ENCODE assay signal across 22 cellular contexts in the genomic region with DNA sequence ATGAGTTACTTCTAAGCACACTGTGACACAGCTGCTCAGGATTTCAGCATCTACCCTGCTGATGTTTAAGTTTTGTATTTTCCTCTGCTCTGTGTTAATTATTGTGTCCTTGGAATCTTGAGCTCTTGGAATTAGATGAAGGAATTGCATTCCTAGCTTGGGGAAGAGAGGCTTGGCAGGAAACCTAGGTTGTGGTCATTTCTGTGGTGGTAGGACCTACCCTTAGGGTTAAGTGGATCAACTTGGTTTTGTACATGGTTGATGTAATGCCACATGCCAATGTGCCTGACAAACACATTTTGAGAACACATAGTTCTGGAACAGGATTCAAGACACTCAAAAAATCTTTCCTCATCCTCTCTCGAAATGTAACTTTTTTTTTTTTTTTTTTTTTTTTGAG.
"Had no signal": no experiment of that assay in that cellular context is flagged by ENCODE, and none has a peak within 500 bp of the region (broad histone marks: within the 10 kb centered on the region; RNA-seq: fewer than 3 reads in every experiment).

No MANE protein-coding gene starts in this region.

- FAIRE-seq: pancreas had no signal

- ATAC-seq: activated CD4-positive, CD25-positive, alpha-beta regulatory T cell treated with anti-CD3 and anti-CD28 coated beads, Interleukin-2, amount 50 U/mL, for 24 hours; activated CD8-positive, alpha-beta T cell treated with anti-CD3 and anti-CD28 coated beads, Interleukin-2, amount 10 ng/mL, durations not matched to agents 7 days and 5 days; effector memory CD8-positive, alpha-beta T cell; gastroesophageal sphincter; heart left ventricle; naive thymus-derived CD8-positive, alpha-beta T cell; pancreas; stimulated activated memory B cell treated with anti-CD40 and anti-IgM and Interleukin-4, amounts not matched to agents 10 μg/mL and 1 μg/mL and 100 μg/mL, for 72 hours; upper lobe of right lung had no signal

- H3K36me3 ChIP-seq: gastroesophageal sphincter, heart left ventricle, left ventricle myocardium inferior, pancreas, sigmoid colon, spleen, upper lobe of right lung had no signal

- H3K27ac ChIP-seq: gastroesophageal sphincter, heart left ventricle, left ventricle myocardium inferior, pancreas, sigmoid colon, spleen, testis, upper lobe of right lung had no signal

- H3K27ac Mint-ChIP-seq: activated CD4-positive, alpha-beta T cell treated with anti-CD3 and anti-CD28 coated beads, Interleukin-2, amount 10 ng/mL, durations not matched to agents 7 days and 5 days; activated CD8-positive, alpha-beta T cell treated with anti-CD3 and anti-CD28 coated beads, Interleukin-2, amount 10 ng/mL, durations not matched to agents 7 days and 5 days; activated T-cell treated with anti-CD3 and anti-CD28 coated beads, Interleukin-2, amount 50 U/mL, for 24 hours; activated T-helper 2 cell treated with anti-CD3 and anti-CD28 coated beads, Interferon-gamma antibody, Interleukin-2, Interleukin-4, amounts not matched to agents 10 μg/mL and 5 μg/mL and 100 μg/mL, durations not matched to agents 14 hours and 24 hours and 36 hours; memory B cell; naive thymus-derived CD8-positive, alpha-beta T cell; stimulated activated memory B cell treated with anti-CD40 and anti-IgM and Interleukin-4, amounts not matched to agents 10 μg/mL and 1 μg/mL and 100 μg/mL, for 72 hours; T-helper 1 cell treated with Interleukin-12 subunit alpha and Interleukin-12 subunit beta and Interleukin-4 antibody, amounts not matched to agents 30 μg/mL and 1 μg/mL, for 36 hours had no signal

- H3K4me3 Mint-ChIP-seq: activated CD4-positive, alpha-beta T cell treated with anti-CD3 and anti-CD28 coated beads, Interleukin-2, amount 10 ng/mL, durations not matched to agents 7 days and 5 days; activated CD8-positive, alpha-beta T cell treated with anti-CD3 and anti-CD28 coated beads, Interleukin-2, amount 10 ng/mL, durations not matched to agents 7 days and 5 days; activated T-cell treated with anti-CD3 and anti-CD28 coated beads, Interleukin-2, amount 50 U/mL, for 24 hours; effector memory CD8-positive, alpha-beta T cell; memory B cell; naive thymus-derived CD8-positive, alpha-beta T cell; stimulated activated memory B cell treated with anti-CD40 and anti-IgM and Interleukin-4, amounts not matched to agents 10 μg/mL and 1 μg/mL and 100 μg/mL, for 72 hours; T-helper 1 cell treated with Interleukin-12 subunit alpha and Interleukin-12 subunit beta and Interleukin-4 antibody, amounts not matched to agents 30 μg/mL and 1 μg/mL, for 36 hours had no signal

- H3K36me3 Mint-ChIP-seq: memory B cell; naive thymus-derived CD8-positive, alpha-beta T cell; stimulated activated memory B cell treated with anti-CD40 and anti-IgM and Interleukin-4, amounts not matched to agents 10 μg/mL and 1 μg/mL and 100 μg/mL, for 72 hours had no signal

- H3K4me3 ChIP-seq: gastroesophageal sphincter, heart left ventricle, left ventricle myocardium inferior, pancreas, sigmoid colon, spleen, testis, upper lobe of right lung had no signal

- H3K4me1 Mint-ChIP-seq: activated CD4-positive, alpha-beta T cell treated with anti-CD3 and anti-CD28 coated beads, Interleukin-2, amount 10 ng/mL, durations not matched to agents 7 days and 5 days; memory B cell; naive thymus-derived CD8-positive, alpha-beta T cell; stimulated activated memory B cell treated with anti-CD40 and anti-IgM and Interleukin-4, amounts not matched to agents 10 μg/mL and 1 μg/mL and 100 μg/mL, for 72 hours had no signal

- H3K4me1 ChIP-seq: gastroesophageal sphincter, left ventricle myocardium inferior, pancreas, sigmoid colon, spleen, upper lobe of right lung had no signal

- DNase-seq: activated CD4-positive, alpha-beta T cell treated with anti-CD3 and anti-CD28 coated beads, Interleukin-2, amount 10 ng/mL, durations not matched to agents 7 days and 5 days; activated CD8-positive, alpha-beta T cell treated with anti-CD3 and anti-CD28 coated beads, Interleukin-2, amount 10 ng/mL, durations not matched to agents 7 days and 5 days; activated naive CD4-positive, alpha-beta T cell treated with Interleukin-2 at 50 U/mL for 16 hours; activated T-cell treated with anti-CD3 and anti-CD28 coated beads, Interleukin-2, amount 50 U/mL, for 24 hours; anterior cingulate cortex; dermis blood vessel endothelial cell; effector memory CD8-positive, alpha-beta T cell; heart left ventricle; left ventricle myocardium inferior; naive thymus-derived CD8-positive, alpha-beta T cell; pancreas; sigmoid colon; spleen; stimulated activated CD4-positive, alpha-beta T cell treated with anti-CD3 and anti-CD28 coated beads, Interleukin-4, amount 100 ng/mL, for 4 hours; testis; upper lobe of right lung had no signal

- H3K9me3 ChIP-seq: gastroesophageal sphincter, heart left ventricle, left ventricle myocardium inferior, pancreas, sigmoid colon, spleen, testis, upper lobe of right lung had no signal

- H3K9me3 Mint-ChIP-seq: activated CD4-positive, alpha-beta T cell treated with anti-CD3 and anti-CD28 coated beads, Interleukin-2, amount 10 ng/mL, durations not matched to agents 7 days and 5 days; activated T-cell treated with anti-CD3 and anti-CD28 coated beads, Interleukin-2, amount 50 U/mL, for 24 hours; activated T-helper 2 cell treated with anti-CD3 and anti-CD28 coated beads, Interferon-gamma antibody, Interleukin-2, Interleukin-4, amounts not matched to agents 10 μg/mL and 5 μg/mL and 100 μg/mL, durations not matched to agents 14 hours and 24 hours and 36 hours; effector memory CD8-positive, alpha-beta T cell; memory B cell; naive thymus-derived CD8-positive, alpha-beta T cell; T-helper 1 cell treated with Interleukin-12 subunit alpha and Interleukin-12 subunit beta and Interleukin-4 antibody, amounts not matched to agents 30 μg/mL and 1 μg/mL, for 36 hours had no signal

- H3K27me3 ChIP-seq: heart left ventricle, pancreas, sigmoid colon, testis, upper lobe of right lung had no signal
